ENCODE assay signal across 31 cellular contexts in the genomic region with DNA sequence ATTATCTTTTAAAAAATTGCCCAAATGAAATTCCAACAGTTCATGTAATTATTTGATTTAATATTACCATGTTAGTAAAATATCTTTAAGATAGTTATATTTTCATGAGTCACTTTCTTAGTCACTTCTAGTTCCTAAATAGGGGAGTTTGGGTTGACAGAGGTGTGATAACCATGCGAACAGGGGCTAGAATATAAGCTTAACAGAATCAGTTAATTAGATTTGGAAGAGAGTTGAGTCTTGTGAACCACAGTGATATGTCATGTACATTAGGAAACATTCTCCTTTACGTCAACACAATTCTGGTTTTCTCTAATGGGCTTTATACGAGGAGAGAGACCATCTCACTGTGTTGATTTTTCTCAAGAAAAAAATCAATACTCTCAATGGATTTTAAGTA.
"Had no signal": no experiment of that assay in that cellular context is flagged by ENCODE, and none has a peak within 500 bp of the region (broad histone marks: within the 10 kb centered on the region; RNA-seq: fewer than 3 reads in every experiment).

No MANE protein-coding gene starts in this region.

- H3K4me3 Mint-ChIP-seq: activated CD4-positive, alpha-beta T cell treated with anti-CD3 and anti-CD28 coated beads, Interleukin-2, amount 10 ng/mL, durations not matched to agents 24 days and 14 days; activated naive CD4-positive, alpha-beta T cell treated with anti-CD3 and anti-CD28 coated beads, Interleukin-2, amount 10 ng/mL, durations not matched to agents 7 days and 5 days; activated naive CD8-positive, alpha-beta T cell treated with anti-CD3 and anti-CD28 coated beads, Interleukin-2, amount 10 ng/mL, durations not matched to agents 7 days and 5 days; activated T-helper 1 cell treated with anti-CD3 and anti-CD28 coated beads, Interleukin-12 subunit alpha, Interleukin-12 subunit beta, Interleukin-2, Interleukin-4 antibody, amounts not matched to agents 30 ng/mL and 10 ng/mL and 1 ng/mL, durations not matched to agents 14 hours and 24 hours and 36 hours; brain; neural crest cell; type B pancreatic cell had no signal

- ATAC-seq: gastroesophageal sphincter, left cardiac atrium, left ventricle myocardium superior, pancreas, sciatic nerve had no signal

- H3K27me3 ChIP-seq: ascending aorta, cardiac muscle cell, pancreas, uterus had no signal

- H3K27ac ChIP-seq: ascending aorta, cardiac muscle cell, coronary artery, dorsolateral prefrontal cortex, gastroesophageal sphincter, pancreas, prostate gland, thoracic aorta, uterus had no signal

- H3K4me3 ChIP-seq: ascending aorta, cardiac muscle cell, coronary artery, dorsolateral prefrontal cortex, gastroesophageal sphincter, pancreas, prostate gland, skin epidermis, thoracic aorta, uterus had no signal

- H3K36me3 Mint-ChIP-seq: activated CD4-positive, alpha-beta memory T cell treated with anti-CD3 and anti-CD28 coated beads for 36 hours; activated naive CD4-positive, alpha-beta T cell treated with anti-CD3 and anti-CD28 coated beads, Interleukin-2, amount 10 ng/mL, durations not matched to agents 7 days and 5 days; activated naive CD8-positive, alpha-beta T cell treated with anti-CD3 and anti-CD28 coated beads, Interleukin-2, amount 10 ng/mL, durations not matched to agents 7 days and 5 days; brain; stimulated activated effector memory CD8-positive, alpha-beta T cell treated with anti-CD3 and anti-CD28 coated beads, Interleukin-12 subunit alpha, Interleukin-12 subunit beta, amount 100 ng/mL, for 72 hours; type B pancreatic cell had no signal

- DNase-seq: activated CD4-positive, alpha-beta memory T cell treated with anti-CD3 and anti-CD28 coated beads for 36 hours; activated CD8-positive, alpha-beta memory T cell treated with anti-CD3 and anti-CD28 coated beads, Interleukin-2, amount 50 U/mL, for 4 hours; activated gamma-delta T cell; activated naive CD4-positive, alpha-beta T cell treated with anti-CD3 and anti-CD28 coated beads, Interleukin-2, amount 10 ng/mL, durations not matched to agents 7 days and 5 days; activated naive CD8-positive, alpha-beta T cell treated with anti-CD3 and anti-CD28 coated beads, Interleukin-2, amount 10 ng/mL, durations not matched to agents 7 days and 5 days; activated T-cell treated with anti-CD3 and anti-CD28 coated beads, Interleukin-2, amount 50 U/mL, for 1 hour; dorsolateral prefrontal cortex; hippocampal formation; left cardiac atrium; left ventricle myocardium superior; nucleus accumbens; pancreas; retina; stimulated activated CD4-positive, alpha-beta T cell treated with anti-CD3 and anti-CD28 coated beads, Interleukin-4, amount 100 ng/mL, for 24 hours; T-helper 9 cell; uterus had no signal

- H3K27ac Mint-ChIP-seq: activated naive CD4-positive, alpha-beta T cell treated with anti-CD3 and anti-CD28 coated beads, Interleukin-2, amount 10 ng/mL, durations not matched to agents 7 days and 5 days; activated naive CD8-positive, alpha-beta T cell treated with anti-CD3 and anti-CD28 coated beads, Interleukin-2, amount 10 ng/mL, durations not matched to agents 7 days and 5 days; brain; type B pancreatic cell had no signal

- H3K9me3 ChIP-seq: ascending aorta, gastroesophageal sphincter, pancreas, prostate gland, thoracic aorta, uterus had no signal

- H3K36me3 ChIP-seq: ascending aorta, cardiac muscle cell, gastroesophageal sphincter, pancreas, prostate gland, thoracic aorta, uterus had no signal

- H3K9me3 Mint-ChIP-seq: activated CD4-positive, alpha-beta memory T cell treated with anti-CD3 and anti-CD28 coated beads for 36 hours; activated naive CD4-positive, alpha-beta T cell treated with anti-CD3 and anti-CD28 coated beads, Interleukin-2, amount 10 ng/mL, durations not matched to agents 7 days and 5 days; activated naive CD8-positive, alpha-beta T cell treated with anti-CD3 and anti-CD28 coated beads, Interleukin-2, amount 10 ng/mL, durations not matched to agents 7 days and 5 days; activated T-helper 1 cell treated with anti-CD3 and anti-CD28 coated beads, Interleukin-12 subunit alpha, Interleukin-12 subunit beta, Interleukin-2, Interleukin-4 antibody, amounts not matched to agents 30 ng/mL and 10 ng/mL and 1 ng/mL, durations not matched to agents 14 hours and 24 hours and 36 hours; neural crest cell; stimulated activated effector memory CD8-positive, alpha-beta T cell treated with anti-CD3 and anti-CD28 coated beads, Interleukin-12 subunit alpha, Interleukin-12 subunit beta, amount 100 ng/mL, for 72 hours; stimulated activated naive CD8-positive, alpha-beta T cell treated with anti-CD3 and anti-CD28 coated beads, Interleukin-15, Interleukin-2, amounts not matched to agents 100 ng/mL and 50 ng/mL, for 24 hours; type B pancreatic cell had no signal

- H3K4me1 ChIP-seq: ascending aorta, gastroesophageal sphincter, pancreas, prostate gland, uterus had no signal
